ENCODE assay signal across 6 cellular contexts in genomic region chr1:36089393-36090121, GRCh38. TPM values are rescaled to one million over a fixed set of nuclear protein-coding genes. Genes with fewer than 3 reads are reported as not detected.
DNase-seq lines count a peak whose midpoint lies in the region; ATAC-seq and TF ChIP-seq lines count a peak whose summit lies in the region.

No MANE protein-coding gene starts in this region.

- 4 to 6% methylated on average over 32 of the region's 32 CpGs for WGBS in esophagus, 2 donors
- WGBS in smooth muscle cell (ENCODE audit: low lambda C conversion rate) = 13% methylated on average over 32 of the region's 32 CpGs

- peaks cover 5% of the 10 kb centered on the region for H3F3A ChIP-seq in smooth muscle cell (ENCODE audit: low read depth)

- H3K9me3 ChIP-seq in esophagus (ENCODE audit: control insufficient read depth in 2 of 2, insufficient read depth in 1 of 2, low read depth in 1 of 2, low read length in 1 of 2) = no peaks in the 10 kb centered on the region
- H3K9me3 ChIP-seq in smooth muscle cell (replicated peaks; ENCODE audit: low read depth) = no peaks in the 10 kb centered on the region

- no peaks in the 10 kb centered on the region for H4K20me1 ChIP-seq in smooth muscle cell (ENCODE audit: low read depth)

- DNase-seq in NOMO-1 treated with DMSO at 0.1 percent for 48 hours (lab: John Stamatoyannopoulos, UW; ENCODE audit: unreplicated experiment) (peak; percentile 54), smooth muscle cell (lab: John Stamatoyannopoulos, UW; ENCODE audit: unreplicated experiment) (no peak)

- peak overlapping the region; percentile 92 for H3K4me2 ChIP-seq in smooth muscle cell

- TF ChIP-seq CTCF in GM12875 (IDR thresholded peaks at IDR 0.05; ENCODE audit: borderline replicate concordance, insufficient read depth, low read depth, low read length) (no peak), smooth muscle cell (IDR thresholded peaks at IDR 0.05; ENCODE audit: borderline replicate concordance, insufficient read depth, poor library complexity, severe bottlenecking) (no peak)

- H3K79me2 ChIP-seq in smooth muscle cell (ENCODE audit: low read depth) = peaks cover 20% of the 10 kb centered on the region

- ATAC-seq in GM18520 (IDR thresholded peaks at IDR 0.05; ENCODE audit: unreplicated experiment) (no peak), HG03378 (IDR thresholded peaks at IDR 0.05; ENCODE audit: unreplicated experiment) (no peak)

- H3K9ac ChIP-seq in smooth muscle cell (ENCODE audit: low read depth) = peak overlapping the region; percentile 77

- H3K4me3 ChIP-seq in GM12875 (ENCODE audit: low read depth, low read length) (peak overlapping the region; percentile 84), esophagus (ENCODE audit: low read depth in 1 of 2, low read length in 2 of 2) (peak overlapping the region; percentile 63 to 95), smooth muscle cell (peak overlapping the region; percentile 94)

- H3K27me3 ChIP-seq in esophagus (ENCODE audit: control insufficient read depth in 1 of 2, insufficient read depth in 2 of 2, low read length in 2 of 2) (no peaks in the 10 kb centered on the region), smooth muscle cell (ENCODE audit: low read depth) (no peaks in the 10 kb centered on the region)

- H3K4me1 ChIP-seq in esophagus (ENCODE audit: control insufficient read depth in 2 of 2, insufficient read depth in 2 of 2, low read length in 1 of 2) (peaks cover 0 to 13% of the 10 kb centered on the region in 2 donors), smooth muscle cell (ENCODE audit: low read depth) (peaks cover 21% of the 10 kb centered on the region)

- H3K36me3 ChIP-seq in esophagus (ENCODE audit: control insufficient read depth in 2 of 2, insufficient read depth in 2 of 2, low read length in 1 of 2) = peaks cover 6 to 33% of the 10 kb centered on the region in 2 donors
- no peaks in the 10 kb centered on the region for H3K36me3 ChIP-seq in smooth muscle cell (ENCODE audit: low read depth)

- H2AFZ ChIP-seq in smooth muscle cell (ENCODE audit: low read depth) = peak overlapping the region; percentile 91

- H3K27ac ChIP-seq in esophagus (ENCODE audit: low read depth in 2 of 2, low read length in 1 of 2) = peak overlapping the region; percentile 89 to 90
- peak overlapping the region; percentile 77 for H3K27ac ChIP-seq in smooth muscle cell (ENCODE audit: low read depth)

RNA-seq across cellular contexts. Expression of gene ADPRS, which starts 0.9 kb away (rescaled TPM):
- polyA plus RNA-seq in esophagus (10 to 100 TPM; 28.2 to 40.3 TPM), smooth muscle cell (38.8 and 44.1 TPM in 2 replicates)
- 26.7 and 31.0 TPM in 2 replicates for total RNA-seq in smooth muscle cell

RNA-seq across cellular contexts. Expression of gene TEKT2, which starts 5.7 kb away (rescaled TPM):
- polyA plus RNA-seq in esophagus (under 1 TPM; 0.09 to 0.39 TPM), smooth muscle cell (0.66 and 0.85 TPM in 2 replicates)
- total RNA-seq in smooth muscle cell = 0.27 TPM in 1 of 2 replicates, not detected in the other

RNA-seq across cellular contexts. Expression of gene COL8A2, which starts 35.5 kb away (rescaled TPM):
- polyA plus RNA-seq in esophagus = 1 to 10 TPM; 2.0 to 2.9 TPM
- total RNA-seq in smooth muscle cell = 21.7 and 32.9 TPM in 2 replicates
- 35.9 and 59.0 TPM in 2 replicates for polyA plus RNA-seq in smooth muscle cell

RNA-seq across cellular contexts. Expression of gene TRAPPC3, which starts 59.7 kb away (rescaled TPM):
- polyA plus RNA-seq in esophagus (10 to 100 TPM; 38.2 to 77.1 TPM), smooth muscle cell (113 and 114 TPM in 2 replicates)
- 67.8 and 202 TPM in 2 replicates for total RNA-seq in smooth muscle cell
